Comparison of ENCODE assay signal across 9 cellular contexts in genomic region chr12:26226119-26226518, GRCh38. TPM values are rescaled to one million over a fixed set of nuclear protein-coding genes. Genes with fewer than 3 reads are reported as not detected.
A peak's percentile ranks its signal among the peaks of the same experiment; 100 is the strongest.
DNase-seq lines count a peak whose midpoint lies in the region; ATAC-seq and TF ChIP-seq lines count a peak whose summit lies in the region.
"Had no signal": no experiment of that assay in that cellular context is flagged by ENCODE, and none has a peak within 500 bp of the region (broad histone marks: within the 10 kb centered on the region; RNA-seq: fewer than 3 reads in every experiment).

No MANE protein-coding gene starts in this region.

- peaks cover 7% of the 10 kb centered on the region for H3K4me1 Mint-ChIP-seq in progenitor cell of endocrine pancreas (ENCODE audit: low read depth)

- peak overlapping the region in 3 of 4 donors; percentile 1 to 56 (median 46) for H3K27ac ChIP-seq in body of pancreas

- H3K9me3 ChIP-seq in body of pancreas, result no peaks in the 10 kb centered on the region

- H3K4me3 Mint-ChIP-seq in progenitor cell of endocrine pancreas (ENCODE audit: low read depth), result no peak overlapping the region

- intact Hi-C loops in body of pancreas (cut with DNase I), result no loop called here

- H3K4me1 ChIP-seq in body of pancreas, result peaks cover 8% of the 10 kb centered on the region

- DNase-seq in G401 (ENCODE audit: low spot score) (peak; percentile 65), body of pancreas (no peak), putamen (ENCODE audit: low spot score) (peak; percentile 39), progenitor cell of endocrine pancreas (ENCODE audit: low spot score, unreplicated experiment) (no peak), foreskin fibroblast (no peak), NCI-H1694 treated with DMSO at 0.1 percent for 48 hours (lab: John Stamatoyannopoulos, UW) (no peak)

- TF ChIP-seq POLR2A in body of pancreas (IDR thresholded peaks at IDR 0.05), result no peak

- no peaks in the 10 kb centered on the region for H3K9me3 Mint-ChIP-seq in progenitor cell of endocrine pancreas (ENCODE audit: low read depth)
- H3K9me3 Mint-ChIP-seq: activated T-cell treated with anti-CD3 and anti-CD28 coated beads, Interleukin-2, amount 50 U/mL, for 72 hours had no signal

- H3K36me3 Mint-ChIP-seq in progenitor cell of endocrine pancreas (ENCODE audit: insufficient read depth), result no peaks in the 10 kb centered on the region

- ATAC-seq in body of pancreas (peak; percentile 21), HG03457 (IDR thresholded peaks at IDR 0.05; ENCODE audit: unreplicated experiment) (no peak)
- ATAC-seq: activated T-cell treated with anti-CD3 and anti-CD28 coated beads, Interleukin-2, amount 50 U/mL, for 72 hours had no signal

- no peak overlapping the region for H3K4me3 ChIP-seq in body of pancreas
- peak overlapping the region; percentile 25 for H3K4me3 ChIP-seq in iPS-11a (ENCODE audit: low read depth, low read length)
- H3K4me3 ChIP-seq in foreskin fibroblast (ENCODE audit: low read depth in 1 of 2, low read length in 2 of 2), result peak overlapping the region in 1 of 2 donors; percentile 43

- TF ChIP-seq CTCF in body of pancreas (IDR thresholded peaks at IDR 0.05), result no peak
- no peak for TF ChIP-seq CTCF in progenitor cell of endocrine pancreas (IDR thresholded peaks at IDR 0.05; ENCODE audit: unreplicated experiment)
- TF ChIP-seq CTCF in foreskin fibroblast (IDR thresholded peaks at IDR 0.05; ENCODE audit: low read depth, low read length), result no peak

- in situ Hi-C loops in G401 (cut with HindIII; ENCODE audit: low sequenced_read_pairs), result no loop called here

- no peaks in the 10 kb centered on the region for H3K27me3 ChIP-seq in body of pancreas

- WGBS in body of pancreas, 2 donors, result 55 to 68% methylated on average over 10 of the region's 10 CpGs

- no peaks in the 10 kb centered on the region for H3K36me3 ChIP-seq in body of pancreas (replicated peaks in 1 of 2; ENCODE audit: insufficient read depth in 1 of 2, low read depth in 2 of 2)

- H3K27me3 Mint-ChIP-seq in progenitor cell of endocrine pancreas, result peaks cover 56% of the 10 kb centered on the region

- H3K27ac Mint-ChIP-seq in progenitor cell of endocrine pancreas, result no peak overlapping the region
- H3K27ac Mint-ChIP-seq: activated T-cell treated with anti-CD3 and anti-CD28 coated beads, Interleukin-2, amount 50 U/mL, for 72 hours had no signal

RNA-seq across cellular contexts. Expression of gene SSPN, which starts 30.7 kb away (rescaled TPM):
- 1.7 and 2.9 TPM in 2 replicates for total RNA-seq in G401 (2014; rRNA removed; shearing (Covaris generic))
- total RNA-seq in body of pancreas (1 to 10 TPM; 3.3 to 6.7 TPM), progenitor cell of endocrine pancreas (2.1 and 2.8 TPM in 2 replicates)
- total RNA-seq: activated T-cell treated with anti-CD3 and anti-CD28 coated beads, Interleukin-2, amount 50 U/mL, for 72 hours had no signal

Comparison
In these comparisons a context has a peak if more than half of its experiments do, and no peak if none do; other contexts are left out.
1. DNase-seq: peak in G401 (single experiment) and putamen (single experiment); none in body of pancreas (0 of 4), progenitor cell of endocrine pancreas (single experiment), foreskin fibroblast (0 of 2) and NCI-H1694 treated with DMSO at 0.1 percent for 48 hours (single experiment).